ENCODE assay signal across 26 cellular contexts in genomic region chr9:36789886-36790285, GRCh38.
"Had no signal": no experiment of that assay in that cellular context is flagged by ENCODE, and none has a peak within 500 bp of the region (broad histone marks: within the 10 kb centered on the region; RNA-seq: fewer than 3 reads in every experiment).

No MANE protein-coding gene starts in this region.

- H3K27ac Mint-ChIP-seq: activated CD4-positive, alpha-beta memory T cell treated with anti-CD3 and anti-CD28 coated beads for 36 hours; activated T-helper 1 cell treated with anti-CD3 and anti-CD28 coated beads, Interleukin-12 subunit alpha, Interleukin-12 subunit beta, Interleukin-2, Interleukin-4 antibody, amounts not matched to agents 30 ng/mL and 10 ng/mL and 1 ng/mL, durations not matched to agents 14 hours and 24 hours and 36 hours; natural killer cell treated with Interleukin-12 subunit alpha and Interleukin-12 subunit beta and Interleukin-15 and Interleukin-18, amount 100 ng/mL, for 72 hours had no signal

- DNase-seq: activated CD4-positive, alpha-beta memory T cell treated with anti-CD3 and anti-CD28 coated beads for 36 hours; activated CD4-positive, alpha-beta T cell treated with anti-CD3 and anti-CD28 coated beads for 48 hours; activated CD8-positive, alpha-beta memory T cell treated with anti-CD3 and anti-CD28 coated beads, Interleukin-2, amount 50 U/mL, for 4 hours; activated gamma-delta T cell treated with Interleukin-2 at 50 U/mL for 16 hours; activated naive CD4-positive, alpha-beta T cell treated with anti-CD3 and anti-CD28 coated beads, Interleukin-2, amount 50 U/mL, for 16 hours; activated T-cell treated with anti-CD3 and anti-CD28 coated beads, Interleukin-2, amount 50 U/mL, for 1 hour; amniotic stem cell; brain microvascular endothelial cell; dorsolateral prefrontal cortex; effector memory CD4-positive, alpha-beta T cell; gastrocnemius medialis; glutamatergic neuron; hippocampal formation; left cardiac atrium; left ventricle myocardium superior; mucosa of descending colon; posterior cingulate gyrus; right cardiac atrium; spleen; stimulated activated naive CD4-positive, alpha-beta T cell; T-helper 9 cell; tibial artery; WERI-Rb-1 had no signal

- ATAC-seq: activated CD4-positive, CD25-positive, alpha-beta regulatory T cell treated with anti-CD3 and anti-CD28 coated beads, Interleukin-2, amount 50 U/mL, for 24 hours; gastrocnemius medialis; left cardiac atrium; left ventricle myocardium superior; mucosa of descending colon; natural killer cell treated with Interleukin-12 subunit alpha and Interleukin-12 subunit beta and Interleukin-15 and Interleukin-18, amount 100 ng/mL, for 72 hours; right cardiac atrium had no signal

- H3K4me3 Mint-ChIP-seq: activated CD4-positive, alpha-beta memory T cell treated with anti-CD3 and anti-CD28 coated beads for 36 hours; activated T-helper 1 cell treated with anti-CD3 and anti-CD28 coated beads, Interleukin-12 subunit alpha, Interleukin-12 subunit beta, Interleukin-2, Interleukin-4 antibody, amounts not matched to agents 30 ng/mL and 10 ng/mL and 1 ng/mL, durations not matched to agents 14 hours and 24 hours and 36 hours; natural killer cell treated with Interleukin-12 subunit alpha and Interleukin-12 subunit beta and Interleukin-15 and Interleukin-18, amount 100 ng/mL, for 72 hours had no signal
